ENCODE assay signal across 36 cellular contexts in the genomic region with DNA sequence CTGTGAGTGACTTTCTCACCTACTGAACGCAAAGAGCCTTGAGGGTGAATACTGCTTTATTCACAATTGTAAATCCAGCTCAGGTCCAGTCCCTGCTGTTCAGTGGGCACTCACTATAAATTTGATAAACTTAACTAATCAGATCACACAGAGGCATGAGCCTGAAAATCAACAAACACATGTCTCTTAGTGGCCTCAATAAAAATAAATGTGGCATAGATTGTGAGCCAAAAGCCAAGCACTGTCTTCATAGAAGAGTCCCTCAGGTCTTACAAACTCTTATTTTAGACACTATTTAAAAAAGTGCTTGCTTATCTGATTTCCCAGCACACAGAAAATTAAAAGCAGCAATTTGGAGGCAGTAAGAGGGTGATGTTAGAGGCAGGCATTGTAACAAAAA.
"Had no signal": no experiment of that assay in that cellular context is flagged by ENCODE, and none has a peak within 500 bp of the region (broad histone marks: within the 10 kb centered on the region; RNA-seq: fewer than 3 reads in every experiment).

No MANE protein-coding gene starts in this region.

- H3K27me3 ChIP-seq: adrenal gland, ascending aorta, body of pancreas, brain microvascular endothelial cell, breast epithelium, cardiac muscle cell had no signal

- H3K4me1 Mint-ChIP-seq: activated naive CD4-positive, alpha-beta T cell treated with anti-CD3 and anti-CD28 coated beads, Interleukin-2, amount 10 ng/mL, durations not matched to agents 7 days and 5 days; activated naive CD4-positive, alpha-beta T cell treated with anti-CD3 and anti-CD28 coated beads, Interleukin-2, amount 50 U/mL, for 24 hours; activated naive CD8-positive, alpha-beta T cell treated with anti-CD3 and anti-CD28 coated beads for 36 hours; activated naive CD8-positive, alpha-beta T cell treated with anti-CD3 and anti-CD28 coated beads, Interleukin-2, amount 10 ng/mL, durations not matched to agents 7 days and 5 days; activated naive CD8-positive, alpha-beta T cell treated with anti-CD3 and anti-CD28 coated beads, Interleukin-2, amount 50 U/mL, for 24 hours; activated T-helper 17 cell treated with anti-CD3 and anti-CD28 coated beads, Interleukin-2, amount 50 U/mL, for 72 hours; brain; central memory CD8-positive, alpha-beta T cell had no signal

- H3K27me3 Mint-ChIP-seq: activated naive CD4-positive, alpha-beta T cell treated with anti-CD3 and anti-CD28 coated beads, Interleukin-2, amount 10 ng/mL, durations not matched to agents 7 days and 5 days; activated naive CD4-positive, alpha-beta T cell treated with anti-CD3 and anti-CD28 coated beads, Interleukin-2, amount 50 U/mL, for 24 hours; activated naive CD8-positive, alpha-beta T cell; activated naive CD8-positive, alpha-beta T cell treated with anti-CD3 and anti-CD28 coated beads for 36 hours; activated naive CD8-positive, alpha-beta T cell treated with anti-CD3 and anti-CD28 coated beads, Interleukin-2, amount 10 ng/mL, durations not matched to agents 7 days and 5 days; activated naive CD8-positive, alpha-beta T cell treated with anti-CD3 and anti-CD28 coated beads, Interleukin-2, amount 50 U/mL, for 24 hours; activated T-helper 17 cell treated with anti-CD3 and anti-CD28 coated beads, Interleukin-2, amount 50 U/mL, for 72 hours; brain; central memory CD8-positive, alpha-beta T cell had no signal

- DNase-seq: activated effector memory CD4-positive, alpha-beta T cell treated with anti-CD3 and anti-CD28 coated beads, Interleukin-2, amount 50 U/mL, for 16 hours; activated effector memory CD4-positive, alpha-beta T cell treated with Interleukin-2 at 50 U/mL for 16 hours; activated gamma-delta T cell; activated gamma-delta T cell treated with Interleukin-2 at 50 U/mL for 16 hours; activated naive CD4-positive, alpha-beta T cell; activated naive CD4-positive, alpha-beta T cell treated with anti-CD3 and anti-CD28 coated beads for 36 hours; activated naive CD4-positive, alpha-beta T cell treated with anti-CD3 and anti-CD28 coated beads, Interleukin-2, amount 10 ng/mL, durations not matched to agents 7 days and 5 days; activated naive CD4-positive, alpha-beta T cell treated with anti-CD3 and anti-CD28 coated beads, Interleukin-2, amount 50 U/mL, for 16 hours; activated naive CD4-positive, alpha-beta T cell treated with Interleukin-2 at 50 U/mL for 16 hours; activated naive CD8-positive, alpha-beta T cell treated with anti-CD3 and anti-CD28 coated beads for 36 hours; activated naive CD8-positive, alpha-beta T cell treated with anti-CD3 and anti-CD28 coated beads, Interleukin-2, amount 10 ng/mL, durations not matched to agents 7 days and 5 days; activated naive CD8-positive, alpha-beta T cell treated with anti-CD3 and anti-CD28 coated beads, Interleukin-2, amount 50 U/mL, for 24 hours; activated T-cell treated with anti-CD3 and anti-CD28 coated beads, Interleukin-2, amount 50 U/mL, for 4 hours; activated T-cell treated with anti-CD3 and anti-CD28 coated beads, Interleukin-2, amount 50 U/mL, for 48 hours; activated T-cell treated with anti-CD3 and anti-CD28 coated beads, Interleukin-2, amount 50 U/mL, for 72 hours; adrenal gland; amniotic stem cell; amygdala; anterior cingulate cortex; aorta; body of pancreas; brain microvascular endothelial cell; caudate nucleus; central memory CD4-positive, alpha-beta T cell; cerebellar nuclear complex had no signal

- H3K4me3 ChIP-seq: adrenal gland, ascending aorta, body of pancreas, breast epithelium, cardiac muscle cell had no signal

- H3K36me3 Mint-ChIP-seq: activated naive CD4-positive, alpha-beta T cell treated with anti-CD3 and anti-CD28 coated beads, Interleukin-2, amount 10 ng/mL, durations not matched to agents 7 days and 5 days; activated naive CD4-positive, alpha-beta T cell treated with anti-CD3 and anti-CD28 coated beads, Interleukin-2, amount 50 U/mL, for 24 hours; activated naive CD8-positive, alpha-beta T cell treated with anti-CD3 and anti-CD28 coated beads for 36 hours; brain had no signal

- H3K9me3 ChIP-seq: adrenal gland, ascending aorta, body of pancreas, breast epithelium had no signal

- H3K27ac ChIP-seq: adrenal gland, ascending aorta, body of pancreas, brain microvascular endothelial cell, breast epithelium, cardiac muscle cell had no signal

- ATAC-seq: activated naive CD4-positive, alpha-beta T cell treated with anti-CD3 and anti-CD28 coated beads, Interleukin-2, amount 50 U/mL, for 72 hours; activated naive CD8-positive, alpha-beta T cell treated with anti-CD3 and anti-CD28 coated beads, Interleukin-2, amount 50 U/mL, for 24 hours; activated T-cell treated with anti-CD3 and anti-CD28 coated beads, Interleukin-2, amount 50 U/mL, for 4 hours; activated T-cell treated with anti-CD3 and anti-CD28 coated beads, Interleukin-2, amount 50 U/mL, for 72 hours; activated T-helper 17 cell treated with anti-CD3 and anti-CD28 coated beads, Interleukin-2, amount 50 U/mL, for 72 hours; body of pancreas had no signal

- H3K27ac Mint-ChIP-seq: activated naive CD4-positive, alpha-beta T cell treated with anti-CD3 and anti-CD28 coated beads for 36 hours; activated naive CD4-positive, alpha-beta T cell treated with anti-CD3 and anti-CD28 coated beads, Interleukin-2, amount 10 ng/mL, durations not matched to agents 7 days and 5 days; activated naive CD4-positive, alpha-beta T cell treated with anti-CD3 and anti-CD28 coated beads, Interleukin-2, amount 50 U/mL, for 24 hours; activated naive CD4-positive, alpha-beta T cell treated with anti-CD3 and anti-CD28 coated beads, Interleukin-2, amount 50 U/mL, for 72 hours; activated naive CD8-positive, alpha-beta T cell; activated naive CD8-positive, alpha-beta T cell treated with anti-CD3 and anti-CD28 coated beads for 36 hours; activated naive CD8-positive, alpha-beta T cell treated with anti-CD3 and anti-CD28 coated beads, Interleukin-2, amount 10 ng/mL, durations not matched to agents 7 days and 5 days; activated naive CD8-positive, alpha-beta T cell treated with anti-CD3 and anti-CD28 coated beads, Interleukin-2, amount 50 U/mL, for 24 hours; activated T-cell treated with anti-CD3 and anti-CD28 coated beads, Interleukin-2, amount 50 U/mL, for 72 hours; activated T-helper 1 cell treated with anti-CD3 and anti-CD28 coated beads, Interleukin-12 subunit alpha, Interleukin-12 subunit beta, Interleukin-2, Interleukin-4 antibody, amounts not matched to agents 30 ng/mL and 10 ng/mL and 1 ng/mL, durations not matched to agents 14 hours and 24 hours and 36 hours; activated T-helper 17 cell treated with anti-CD3 and anti-CD28 coated beads, Interleukin-2, amount 50 U/mL, for 72 hours; activated T-helper 2 cell treated with anti-CD3 and anti-CD28 coated beads, Interferon-gamma antibody, Interleukin-2, Interleukin-4, amounts not matched to agents 10 μg/mL and 5 μg/mL and 100 μg/mL, durations not matched to agents 14 hours and 24 hours and 36 hours; brain had no signal

- H3K4me3 Mint-ChIP-seq: activated naive CD4-positive, alpha-beta T cell treated with anti-CD3 and anti-CD28 coated beads for 36 hours; activated naive CD4-positive, alpha-beta T cell treated with anti-CD3 and anti-CD28 coated beads, Interleukin-2, amount 10 ng/mL, durations not matched to agents 7 days and 5 days; activated naive CD4-positive, alpha-beta T cell treated with anti-CD3 and anti-CD28 coated beads, Interleukin-2, amount 50 U/mL, for 24 hours; activated naive CD8-positive, alpha-beta T cell; activated naive CD8-positive, alpha-beta T cell treated with anti-CD3 and anti-CD28 coated beads for 36 hours; activated naive CD8-positive, alpha-beta T cell treated with anti-CD3 and anti-CD28 coated beads, Interleukin-2, amount 10 ng/mL, durations not matched to agents 7 days and 5 days; activated naive CD8-positive, alpha-beta T cell treated with anti-CD3 and anti-CD28 coated beads, Interleukin-2, amount 50 U/mL, for 24 hours; activated T-cell treated with anti-CD3 and anti-CD28 coated beads, Interleukin-2, amount 50 U/mL, for 4 hours; activated T-cell treated with anti-CD3 and anti-CD28 coated beads, Interleukin-2, amount 50 U/mL, for 72 hours; activated T-helper 1 cell treated with anti-CD3 and anti-CD28 coated beads, Interleukin-12 subunit alpha, Interleukin-12 subunit beta, Interleukin-2, Interleukin-4 antibody, amounts not matched to agents 30 ng/mL and 10 ng/mL and 1 ng/mL, durations not matched to agents 14 hours and 24 hours and 36 hours; activated T-helper 17 cell treated with anti-CD3 and anti-CD28 coated beads, Interleukin-2, amount 50 U/mL, for 72 hours; brain; central memory CD8-positive, alpha-beta T cell had no signal

- H3K4me1 ChIP-seq: adrenal gland, ascending aorta, body of pancreas, breast epithelium had no signal

- H3K36me3 ChIP-seq: adrenal gland, ascending aorta, brain microvascular endothelial cell, breast epithelium, cardiac muscle cell had no signal
